18 cellular contexts compared by ENCODE assay signal in the genomic region with DNA sequence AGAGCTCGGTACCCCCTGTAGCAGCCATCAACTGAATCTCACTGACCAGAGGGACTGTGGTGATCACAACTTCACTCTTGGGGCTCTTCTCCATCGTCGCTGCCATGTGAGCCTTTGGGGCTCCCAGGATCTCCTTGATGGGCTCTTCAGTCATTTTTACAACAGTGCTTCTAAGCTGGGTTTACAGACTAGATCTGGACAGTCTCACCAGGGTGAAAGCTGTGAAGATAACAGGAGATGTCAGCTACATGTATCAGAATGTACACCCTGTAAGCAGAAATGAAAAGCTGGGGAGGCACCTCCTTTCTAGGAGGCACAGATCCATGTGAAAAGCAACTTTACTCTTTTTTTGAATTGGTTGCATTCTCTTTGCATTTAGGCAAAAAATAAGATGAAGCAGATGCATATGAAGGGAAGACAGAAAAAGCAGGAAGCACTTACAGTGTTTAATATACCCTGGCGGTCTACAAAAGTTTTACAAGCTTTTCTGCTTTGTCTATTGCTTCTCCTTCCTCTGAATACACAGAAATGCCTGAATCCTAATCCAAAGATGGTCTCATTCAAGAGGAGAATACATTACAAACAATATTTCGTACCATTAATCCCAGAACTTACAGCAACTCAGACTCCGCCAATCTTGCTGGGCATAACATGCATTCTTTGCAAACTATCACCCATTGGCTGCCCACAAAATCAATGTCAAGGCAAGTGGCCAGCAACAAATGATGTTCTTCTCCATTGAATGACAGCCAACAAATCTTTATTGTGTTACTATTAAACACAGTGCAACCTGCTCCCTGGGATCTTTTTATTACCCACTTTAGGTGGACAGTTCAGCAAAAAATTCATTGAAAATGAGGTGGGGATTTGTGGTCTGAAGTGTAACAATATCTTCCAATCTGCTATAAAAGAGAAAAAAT. TPM values are rescaled to one million over a fixed set of nuclear protein-coding genes. Genes with fewer than 3 reads are reported as not detected.
DNase-seq lines count a peak whose midpoint lies in the region; ATAC-seq and TF ChIP-seq lines count a peak whose summit lies in the region.
"Had no signal": no experiment of that assay in that cellular context is flagged by ENCODE, and none has a peak within 500 bp of the region (broad histone marks: within the 10 kb centered on the region; RNA-seq: fewer than 3 reads in every experiment).

No MANE protein-coding gene starts in this region.

- ATAC-seq in GM18520 (IDR thresholded peaks at IDR 0.05; ENCODE audit: unreplicated experiment) (no peak), HG03571 (IDR thresholded peaks at IDR 0.05; ENCODE audit: unreplicated experiment) (no peak)
- ATAC-seq: mucosa of descending colon had no signal

- H3K9ac ChIP-seq in Loucy (ENCODE audit: low read depth, low read length, poor library complexity, severe bottlenecking) (peak overlapping the region; percentile 43), colonic mucosa (ENCODE audit: low read depth in 2 of 2, low read length in 2 of 2) (peak overlapping the region in 1 of 2 donors; percentile 9)
- H3K9ac ChIP-seq: KMS-11 had no signal

- no peaks in the 10 kb centered on the region for H3F3A ChIP-seq in Loucy (ENCODE audit: low read depth)

- peak overlapping the region; percentile 75 for H3K4me2 ChIP-seq in Loucy (ENCODE audit: low read depth, low read length, poor library complexity, severe bottlenecking)
- H3K4me2 ChIP-seq: KMS-11 had no signal

- H3K4me3 ChIP-seq in Loucy (ENCODE audit: low read length, poor library complexity, severe bottlenecking) (peak overlapping the region; percentile 59), colonic mucosa (peak overlapping the region; percentile 14), tibial nerve (peak overlapping the region; percentile 22 to 52 (median 31))
- H3K4me3 ChIP-seq: HAP-1, mucosa of descending colon had no signal

- no peak for TF ChIP-seq POLR2A in tibial nerve (IDR thresholded peaks at IDR 0.05)

- H3K36me3 ChIP-seq in Loucy (ENCODE audit: insufficient read depth, low read length) (no peaks in the 10 kb centered on the region), colonic mucosa (no peaks in the 10 kb centered on the region), tibial nerve (peaks cover 0 to 6% (median 0%) of the 10 kb centered on the region in 3 donors)
- H3K36me3 ChIP-seq: HAP-1 had no signal

- H3K27me3 ChIP-seq in Loucy (ENCODE audit: insufficient read depth, low read length, poor library complexity, severe bottlenecking) (no peaks in the 10 kb centered on the region), colonic mucosa (no peaks in the 10 kb centered on the region), tibial nerve (no peaks in the 10 kb centered on the region)

- DNase-seq in colonic mucosa (no peak), mesothelial cell of epicardium (ENCODE audit: low spot score in 2 of 2, unreplicated experiment in 2 of 2) (no peak), tibial nerve (ENCODE audit: low spot score in 2 of 2) (no peak), SIG-M5 treated with dmso at 0.1 percent for 504 hours (lab: John Stamatoyannopoulos, UW; ENCODE audit: unreplicated experiment) (no peak)
- DNase-seq: activated naive CD4-positive, alpha-beta T cell treated with anti-CD3 and anti-CD28 coated beads, Interleukin-2, amount 10 ng/mL, durations not matched to agents 7 days and 5 days; activated T-cell treated with anti-CD3 and anti-CD28 coated beads for 4 hours; head of caudate nucleus; mucosa of descending colon; NCI-H1436 treated with DMSO at 0.1 percent for 48 hours; SW 1271 had no signal

- TF ChIP-seq EP300 in tibial nerve (IDR thresholded peaks at IDR 0.05): no peak

- H3K4me1 Mint-ChIP-seq in mesothelial cell of epicardium: peaks cover 46% of the 10 kb centered on the region
- H3K4me1 Mint-ChIP-seq: activated naive CD4-positive, alpha-beta T cell treated with anti-CD3 and anti-CD28 coated beads, Interleukin-2, amount 10 ng/mL, durations not matched to agents 7 days and 5 days had no signal

- H3K27me3 Mint-ChIP-seq in mesothelial cell of epicardium (ENCODE audit: low read depth): peaks cover 1% of the 10 kb centered on the region

- H3K79me2 ChIP-seq in Loucy (ENCODE audit: insufficient read depth, low read length): no peaks in the 10 kb centered on the region

- H3K4me3 Mint-ChIP-seq in mesothelial cell of epicardium: peak overlapping the region; percentile 71
- H3K4me3 Mint-ChIP-seq: activated naive CD4-positive, alpha-beta T cell treated with anti-CD3 and anti-CD28 coated beads, Interleukin-2, amount 10 ng/mL, durations not matched to agents 7 days and 5 days had no signal

- H3K9me3 ChIP-seq in Loucy (ENCODE audit: insufficient read depth, low read depth, low read length) (no peaks in the 10 kb centered on the region), colonic mucosa (no peaks in the 10 kb centered on the region), tibial nerve (no peaks in the 10 kb centered on the region)
- H3K9me3 ChIP-seq: HAP-1, mucosa of descending colon had no signal

- H3K4me1 ChIP-seq in Loucy (ENCODE audit: insufficient read depth, low read length, poor library complexity, severe bottlenecking) (peaks cover 29% of the 10 kb centered on the region), colonic mucosa (no peaks in the 10 kb centered on the region), tibial nerve (peaks cover 0 to 58% (median 9%) of the 10 kb centered on the region in 4 donors)

- 76 to 90% methylated on average over 6 of the region's 6 CpGs for WGBS in tibial nerve, 2 donors

- no peak overlapping the region for H3K27ac ChIP-seq in colonic mucosa
- peak overlapping the region in 3 of 4 donors; percentile 19 to 93 (median 36) for H3K27ac ChIP-seq in tibial nerve
- H3K27ac ChIP-seq: KMS-11, RWPE1 had no signal

- H4K20me1 ChIP-seq in Loucy (ENCODE audit: insufficient read depth, low read length, poor library complexity, severe bottlenecking): no peaks in the 10 kb centered on the region

- H2AFZ ChIP-seq in Loucy (ENCODE audit: low read length): peak overlapping the region; percentile 74

- no peaks in the 10 kb centered on the region for H3K9me2 ChIP-seq in Loucy (replicated peaks; ENCODE audit: low read depth, low read length)

- H3K9me3 Mint-ChIP-seq in mesothelial cell of epicardium: no peaks in the 10 kb centered on the region
- H3K9me3 Mint-ChIP-seq: activated naive CD4-positive, alpha-beta T cell treated with anti-CD3 and anti-CD28 coated beads, Interleukin-2, amount 10 ng/mL, durations not matched to agents 7 days and 5 days had no signal

- H3K36me3 Mint-ChIP-seq in mesothelial cell of epicardium: no peaks in the 10 kb centered on the region
- H3K36me3 Mint-ChIP-seq: activated naive CD4-positive, alpha-beta T cell treated with anti-CD3 and anti-CD28 coated beads, Interleukin-2, amount 10 ng/mL, durations not matched to agents 7 days and 5 days; CD14-positive monocyte had no signal

- H3K27ac Mint-ChIP-seq in mesothelial cell of epicardium: no peak overlapping the region
- H3K27ac Mint-ChIP-seq: activated naive CD4-positive, alpha-beta T cell treated with anti-CD3 and anti-CD28 coated beads, Interleukin-2, amount 10 ng/mL, durations not matched to agents 7 days and 5 days; CD14-positive monocyte had no signal

- intact Hi-C loops in colonic mucosa (cut with DNase I): no loop called here

- TF ChIP-seq CTCF in Loucy (conservative IDR thresholded peaks at IDR 0.05; ENCODE audit: low read length) (peak; percentile 41), colonic mucosa (IDR thresholded peaks at IDR 0.05) (no peak), mesothelial cell of epicardium (IDR thresholded peaks at IDR 0.05; ENCODE audit: unreplicated experiment) (no peak), tibial nerve (IDR thresholded peaks at IDR 0.05) (no peak)

RNA-seq across cellular contexts. Expression of gene TMEM100, which starts 1.5 kb away (rescaled TPM):
- 1 to 10 TPM; 2.8 to 7.1 TPM for total RNA-seq in colonic mucosa
- 4.9 to 5.1 TPM (median 5.0 TPM) in 3 replicates for total RNA-seq in mesothelial cell of epicardium
- 10 to 100 TPM; 24.3 to 33.4 (median 28.9) TPM for total RNA-seq in tibial nerve
- total RNA-seq: epithelial cell of proximal tubule had no signal

RNA-seq across cellular contexts. Expression of gene PCTP, which starts 29.7 kb away (rescaled TPM):
- total RNA-seq in colonic mucosa: 10 to 100 TPM; 29.0 to 35.5 TPM
- total RNA-seq in mesothelial cell of epicardium: 13.3 to 15.8 TPM (median 13.3 TPM) in 3 replicates
- 10 to 100 TPM; 30.8 to 62.1 (median 39.7) TPM for total RNA-seq in tibial nerve
